1 cellular context compared by ENCODE assay signal in the genomic region with DNA sequence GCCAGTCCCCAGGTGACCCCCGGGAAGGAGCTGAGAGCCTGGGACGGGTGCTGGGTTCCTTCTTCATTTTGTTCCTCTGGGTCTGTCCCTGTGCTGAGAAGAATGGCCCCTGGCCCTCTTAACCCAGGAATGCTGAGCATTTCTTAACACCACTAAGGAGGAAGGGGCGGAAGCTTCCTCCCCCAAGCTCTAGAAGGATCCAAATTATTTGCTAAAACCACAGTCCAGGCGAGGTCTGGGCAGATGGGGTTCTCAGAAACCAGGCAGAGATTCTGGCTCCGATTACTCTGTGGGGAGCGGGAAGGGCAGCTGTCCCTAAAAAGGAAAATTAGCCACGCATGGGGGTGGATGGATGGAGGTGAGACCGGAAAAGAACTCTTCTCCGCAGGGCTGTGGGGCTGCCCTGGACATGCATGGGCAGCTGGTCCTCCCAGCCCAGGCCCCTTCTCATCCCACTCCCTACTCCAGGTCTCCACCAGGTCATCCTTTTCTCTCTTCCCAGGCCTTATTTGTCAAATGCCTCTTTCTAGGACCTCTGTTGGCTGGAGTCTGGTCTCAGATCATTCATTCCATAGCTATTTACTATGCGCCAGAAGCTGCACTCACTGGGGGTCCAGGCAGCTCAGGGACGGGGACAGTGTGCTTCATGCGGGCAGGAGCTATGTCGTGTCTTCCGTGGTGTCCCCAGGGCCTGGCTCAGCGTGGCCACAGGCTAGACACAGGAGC.
TF ChIP-seq lines count a peak whose summit lies in the region.

No MANE protein-coding gene starts in this region.

TF ChIP-seq in H1, 55 proteins besides CTCF, POLR2A, EP300 and RAD21:
- TF ChIP-seq BACH1 (IDR thresholded peaks at IDR 0.05; ENCODE audit: low read length) (no peak), SP4 (IDR thresholded peaks at IDR 0.05; ENCODE audit: low read length) (no peak), KDM4A (IDR thresholded peaks at IDR 0.05; ENCODE audit: low read depth, low read length, severe bottlenecking) (no peak), NANOG (IDR thresholded peaks at IDR 0.05; ENCODE audit: insufficient read depth, low read depth, low read length, poor library complexity, severe bottlenecking) (no peak), POLR2AphosphoS5 (IDR thresholded peaks at IDR 0.05; ENCODE audit: low read depth, low read length) (no peak), POU5F1 (IDR thresholded peaks at IDR 0.05; ENCODE audit: low read depth, low read length) (no peak), SP1 (IDR thresholded peaks at IDR 0.05; ENCODE audit: low read depth, low read length) (no peak), JUN (IDR thresholded peaks at IDR 0.05; ENCODE audit: low read depth, low read length) (no peak), SUZ12 (IDR thresholded peaks at IDR 0.05; ENCODE audit: low read length) (no peak), ASH2L (IDR thresholded peaks at IDR 0.05; ENCODE audit: low read length) (no peak), SP2 (IDR thresholded peaks at IDR 0.05; ENCODE audit: low read length) (no peak), BCL11A (IDR thresholded peaks at IDR 0.05; ENCODE audit: low read depth in 2 of 2, low read length in 2 of 2) (no peak), GABPA (IDR thresholded peaks at IDR 0.05; ENCODE audit: borderline replicate concordance, insufficient read depth, low read length) (no peak), HDAC6 (IDR thresholded peaks at IDR 0.05; ENCODE audit: low read depth, low read length) (no peak), FOSL1 (IDR thresholded peaks at IDR 0.05; ENCODE audit: insufficient read depth, low read depth, low read length) (no peak)
- TF ChIP-seq, protein P1, sequence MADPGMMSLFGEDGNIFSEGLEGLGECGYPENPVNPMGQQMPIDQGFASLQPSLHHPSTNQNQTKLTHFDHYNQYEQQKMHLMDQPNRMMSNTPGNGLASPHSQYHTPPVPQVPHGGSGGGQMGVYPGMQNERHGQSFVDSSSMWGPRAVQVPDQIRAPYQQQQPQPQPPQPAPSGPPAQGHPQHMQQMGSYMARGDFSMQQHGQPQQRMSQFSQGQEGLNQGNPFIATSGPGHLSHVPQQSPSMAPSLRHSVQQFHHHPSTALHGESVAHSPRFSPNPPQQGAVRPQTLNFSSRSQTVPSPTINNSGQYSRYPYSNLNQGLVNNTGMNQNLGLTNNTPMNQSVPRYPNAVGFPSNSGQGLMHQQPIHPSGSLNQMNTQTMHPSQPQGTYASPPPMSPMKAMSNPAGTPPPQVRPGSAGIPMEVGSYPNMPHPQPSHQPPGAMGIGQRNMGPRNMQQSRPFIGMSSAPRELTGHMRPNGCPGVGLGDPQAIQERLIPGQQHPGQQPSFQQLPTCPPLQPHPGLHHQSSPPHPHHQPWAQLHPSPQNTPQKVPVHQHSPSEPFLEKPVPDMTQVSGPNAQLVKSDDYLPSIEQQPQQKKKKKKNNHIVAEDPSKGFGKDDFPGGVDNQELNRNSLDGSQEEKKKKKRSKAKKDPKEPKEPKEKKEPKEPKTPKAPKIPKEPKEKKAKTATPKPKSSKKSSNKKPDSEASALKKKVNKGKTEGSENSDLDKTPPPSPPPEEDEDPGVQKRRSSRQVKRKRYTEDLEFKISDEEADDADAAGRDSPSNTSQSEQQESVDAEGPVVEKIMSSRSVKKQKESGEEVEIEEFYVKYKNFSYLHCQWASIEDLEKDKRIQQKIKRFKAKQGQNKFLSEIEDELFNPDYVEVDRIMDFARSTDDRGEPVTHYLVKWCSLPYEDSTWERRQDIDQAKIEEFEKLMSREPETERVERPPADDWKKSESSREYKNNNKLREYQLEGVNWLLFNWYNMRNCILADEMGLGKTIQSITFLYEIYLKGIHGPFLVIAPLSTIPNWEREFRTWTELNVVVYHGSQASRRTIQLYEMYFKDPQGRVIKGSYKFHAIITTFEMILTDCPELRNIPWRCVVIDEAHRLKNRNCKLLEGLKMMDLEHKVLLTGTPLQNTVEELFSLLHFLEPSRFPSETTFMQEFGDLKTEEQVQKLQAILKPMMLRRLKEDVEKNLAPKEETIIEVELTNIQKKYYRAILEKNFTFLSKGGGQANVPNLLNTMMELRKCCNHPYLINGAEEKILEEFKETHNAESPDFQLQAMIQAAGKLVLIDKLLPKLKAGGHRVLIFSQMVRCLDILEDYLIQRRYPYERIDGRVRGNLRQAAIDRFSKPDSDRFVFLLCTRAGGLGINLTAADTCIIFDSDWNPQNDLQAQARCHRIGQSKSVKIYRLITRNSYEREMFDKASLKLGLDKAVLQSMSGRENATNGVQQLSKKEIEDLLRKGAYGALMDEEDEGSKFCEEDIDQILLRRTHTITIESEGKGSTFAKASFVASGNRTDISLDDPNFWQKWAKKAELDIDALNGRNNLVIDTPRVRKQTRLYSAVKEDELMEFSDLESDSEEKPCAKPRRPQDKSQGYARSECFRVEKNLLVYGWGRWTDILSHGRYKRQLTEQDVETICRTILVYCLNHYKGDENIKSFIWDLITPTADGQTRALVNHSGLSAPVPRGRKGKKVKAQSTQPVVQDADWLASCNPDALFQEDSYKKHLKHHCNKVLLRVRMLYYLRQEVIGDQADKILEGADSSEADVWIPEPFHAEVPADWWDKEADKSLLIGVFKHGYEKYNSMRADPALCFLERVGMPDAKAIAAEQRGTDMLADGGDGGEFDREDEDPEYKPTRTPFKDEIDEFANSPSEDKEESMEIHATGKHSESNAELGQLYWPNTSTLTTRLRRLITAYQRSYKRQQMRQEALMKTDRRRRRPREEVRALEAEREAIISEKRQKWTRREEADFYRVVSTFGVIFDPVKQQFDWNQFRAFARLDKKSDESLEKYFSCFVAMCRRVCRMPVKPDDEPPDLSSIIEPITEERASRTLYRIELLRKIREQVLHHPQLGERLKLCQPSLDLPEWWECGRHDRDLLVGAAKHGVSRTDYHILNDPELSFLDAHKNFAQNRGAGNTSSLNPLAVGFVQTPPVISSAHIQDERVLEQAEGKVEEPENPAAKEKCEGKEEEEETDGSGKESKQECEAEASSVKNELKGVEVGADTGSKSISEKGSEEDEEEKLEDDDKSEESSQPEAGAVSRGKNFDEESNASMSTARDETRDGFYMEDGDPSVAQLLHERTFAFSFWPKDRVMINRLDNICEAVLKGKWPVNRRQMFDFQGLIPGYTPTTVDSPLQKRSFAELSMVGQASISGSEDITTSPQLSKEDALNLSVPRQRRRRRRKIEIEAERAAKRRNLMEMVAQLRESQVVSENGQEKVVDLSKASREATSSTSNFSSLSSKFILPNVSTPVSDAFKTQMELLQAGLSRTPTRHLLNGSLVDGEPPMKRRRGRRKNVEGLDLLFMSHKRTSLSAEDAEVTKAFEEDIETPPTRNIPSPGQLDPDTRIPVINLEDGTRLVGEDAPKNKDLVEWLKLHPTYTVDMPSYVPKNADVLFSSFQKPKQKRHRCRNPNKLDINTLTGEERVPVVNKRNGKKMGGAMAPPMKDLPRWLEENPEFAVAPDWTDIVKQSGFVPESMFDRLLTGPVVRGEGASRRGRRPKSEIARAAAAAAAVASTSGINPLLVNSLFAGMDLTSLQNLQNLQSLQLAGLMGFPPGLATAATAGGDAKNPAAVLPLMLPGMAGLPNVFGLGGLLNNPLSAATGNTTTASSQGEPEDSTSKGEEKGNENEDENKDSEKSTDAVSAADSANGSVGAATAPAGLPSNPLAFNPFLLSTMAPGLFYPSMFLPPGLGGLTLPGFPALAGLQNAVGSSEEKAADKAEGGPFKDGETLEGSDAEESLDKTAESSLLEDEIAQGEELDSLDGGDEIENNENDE (IDR thresholded peaks at IDR 0.05; ENCODE audit: insufficient replicate concordance, low read length): no peak
- TF ChIP-seq, protein P2, sequence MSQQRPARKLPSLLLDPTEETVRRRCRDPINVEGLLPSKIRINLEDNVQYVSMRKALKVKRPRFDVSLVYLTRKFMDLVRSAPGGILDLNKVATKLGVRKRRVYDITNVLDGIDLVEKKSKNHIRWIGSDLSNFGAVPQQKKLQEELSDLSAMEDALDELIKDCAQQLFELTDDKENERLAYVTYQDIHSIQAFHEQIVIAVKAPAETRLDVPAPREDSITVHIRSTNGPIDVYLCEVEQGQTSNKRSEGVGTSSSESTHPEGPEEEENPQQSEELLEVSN (IDR thresholded peaks at IDR 0.05): no peak
